25 cellular contexts compared by ENCODE assay signal in genomic region chr1:72601035-72601674, GRCh38.
"Had no signal": no experiment of that assay in that cellular context is flagged by ENCODE, and none has a peak within 500 bp of the region (broad histone marks: within the 10 kb centered on the region; RNA-seq: fewer than 3 reads in every experiment).

No MANE protein-coding gene starts in this region.

- H3K9me3 Mint-ChIP-seq: activated CD8-positive, alpha-beta T cell treated with anti-CD3 and anti-CD28 coated beads for 36 hours; activated naive CD4-positive, alpha-beta T cell treated with anti-CD3 and anti-CD28 coated beads, Interleukin-2, amount 10 ng/mL, durations not matched to agents 7 days and 5 days; activated T-helper 2 cell treated with anti-CD3 and anti-CD28 coated beads, Interferon-gamma antibody, Interleukin-2, Interleukin-4, amounts not matched to agents 10 μg/mL and 5 μg/mL and 100 μg/mL, durations not matched to agents 14 hours and 24 hours and 36 hours; IgD-negative memory B cell; T-helper 1 cell treated with Interleukin-12 subunit alpha and Interleukin-12 subunit beta and Interleukin-4 antibody, amounts not matched to agents 30 μg/mL and 1 μg/mL, for 36 hours had no signal

- H3K4me1 ChIP-seq: breast epithelium, Peyer's patch had no signal

- H3K9me3 ChIP-seq: breast epithelium, Peyer's patch had no signal

- DNase-seq: activated CD4-positive, alpha-beta T cell treated with anti-CD3 and anti-CD28 coated beads for 4 hours; activated CD8-positive, alpha-beta memory T cell treated with anti-CD3 and anti-CD28 coated beads, Interleukin-2, amount 50 U/mL, for 4 hours; activated CD8-positive, alpha-beta T cell treated with anti-CD3 and anti-CD28 coated beads for 36 hours; activated gamma-delta T cell treated with Interleukin-2 at 50 U/mL for 16 hours; activated naive CD4-positive, alpha-beta T cell treated with anti-CD3 and anti-CD28 coated beads, Interleukin-2, amount 10 ng/mL, durations not matched to agents 7 days and 5 days; activated T-cell treated with anti-CD3 and anti-CD28 coated beads, Interleukin-2, amount 50 U/mL, for 72 hours; aorta; central memory CD4-positive, alpha-beta T cell; KG1; NCI-H1092; NCI-H1417; NCI-H1930; NCI-H2171 treated with DMSO at 0.1 percent for 48 hours; NCI-H510A treated with DMSO at 0.1 percent for 48 hours; NCI-H69; NK-92 treated with Interleukin-12 subunit alpha and Interleukin-12 subunit beta, amount 100 ng/mL, for 24 hours; Peyer's patch; SHP77 treated with DMSO at 0.1 percent for 48 hours; WERI-Rb-1 had no signal

- H3K27ac Mint-ChIP-seq: activated CD8-positive, alpha-beta T cell treated with anti-CD3 and anti-CD28 coated beads for 36 hours; activated naive CD4-positive, alpha-beta T cell treated with anti-CD3 and anti-CD28 coated beads, Interleukin-2, amount 10 ng/mL, durations not matched to agents 7 days and 5 days; activated T-cell treated with anti-CD3 and anti-CD28 coated beads, Interleukin-2, amount 50 U/mL, for 72 hours; activated T-helper 2 cell treated with anti-CD3 and anti-CD28 coated beads, Interferon-gamma antibody, Interleukin-2, Interleukin-4, amounts not matched to agents 10 μg/mL and 5 μg/mL and 100 μg/mL, durations not matched to agents 14 hours and 24 hours and 36 hours; IgD-negative memory B cell; T-helper 1 cell treated with Interleukin-12 subunit alpha and Interleukin-12 subunit beta and Interleukin-4 antibody, amounts not matched to agents 30 μg/mL and 1 μg/mL, for 36 hours had no signal

- ATAC-seq: activated CD4-positive, CD25-positive, alpha-beta regulatory T cell treated with anti-CD3 and anti-CD28 coated beads, Interleukin-2, amount 50 U/mL, for 24 hours; activated CD8-positive, alpha-beta T cell treated with anti-CD3 and anti-CD28 coated beads for 36 hours; activated T-cell treated with anti-CD3 and anti-CD28 coated beads, Interleukin-2, amount 50 U/mL, for 72 hours had no signal

- H3K27me3 ChIP-seq: breast epithelium, Peyer's patch had no signal

- H3K36me3 Mint-ChIP-seq: activated naive CD4-positive, alpha-beta T cell treated with anti-CD3 and anti-CD28 coated beads, Interleukin-2, amount 10 ng/mL, durations not matched to agents 7 days and 5 days; IgD-negative memory B cell had no signal

- H3K4me3 ChIP-seq: breast epithelium, Peyer's patch had no signal

- H3K27ac ChIP-seq: breast epithelium, Peyer's patch, RWPE1, WERI-Rb-1 had no signal

- H3K36me3 ChIP-seq: breast epithelium, Peyer's patch, WERI-Rb-1 had no signal

- H3K4me3 Mint-ChIP-seq: activated CD8-positive, alpha-beta T cell treated with anti-CD3 and anti-CD28 coated beads for 36 hours; activated naive CD4-positive, alpha-beta T cell treated with anti-CD3 and anti-CD28 coated beads, Interleukin-2, amount 10 ng/mL, durations not matched to agents 7 days and 5 days; activated T-cell treated with anti-CD3 and anti-CD28 coated beads, Interleukin-2, amount 50 U/mL, for 72 hours; IgD-negative memory B cell; T-helper 1 cell treated with Interleukin-12 subunit alpha and Interleukin-12 subunit beta and Interleukin-4 antibody, amounts not matched to agents 30 μg/mL and 1 μg/mL, for 36 hours had no signal

- H3K27me3 Mint-ChIP-seq: activated CD8-positive, alpha-beta T cell treated with anti-CD3 and anti-CD28 coated beads for 36 hours; activated naive CD4-positive, alpha-beta T cell treated with anti-CD3 and anti-CD28 coated beads, Interleukin-2, amount 10 ng/mL, durations not matched to agents 7 days and 5 days; IgD-negative memory B cell had no signal

- H3K4me1 Mint-ChIP-seq: activated naive CD4-positive, alpha-beta T cell treated with anti-CD3 and anti-CD28 coated beads, Interleukin-2, amount 10 ng/mL, durations not matched to agents 7 days and 5 days; IgD-negative memory B cell had no signal
